9 cellular contexts compared by ENCODE assay signal in genomic region chr13:41905600-41906254, GRCh38. TPM values are rescaled to one million over a fixed set of nuclear protein-coding genes. Genes with fewer than 3 reads are reported as not detected.
DNase-seq lines count a peak whose midpoint lies in the region; ATAC-seq, FAIRE-seq and TF ChIP-seq lines count a peak whose summit lies in the region.
"Had no signal": no experiment of that assay in that cellular context is flagged by ENCODE, and none has a peak within 500 bp of the region (broad histone marks: within the 10 kb centered on the region; RNA-seq: fewer than 3 reads in every experiment).

No MANE protein-coding gene starts in this region.

- FAIRE-seq in endothelial cell of umbilical vein (lab: Jason Lieb, UNC) = peak; percentile 12

- H3K27ac ChIP-seq in OCI-LY3 (ENCODE audit: low read length) (no peak overlapping the region), endothelial cell of umbilical vein (ENCODE audit: insufficient read depth, low read depth, low read length) (no peak overlapping the region), psoas muscle (no peak overlapping the region)
- H3K27ac ChIP-seq: SK-N-MC had no signal

- intact Hi-C loops in endothelial cell of umbilical vein (cut with micrococcal nuclease) (loop anchor here (1.0 kb wide), 1 partner anchor 205 kb away; no protein-coding TSS in a partner anchor), psoas muscle (cut with DNase I) (loop anchor here in 1 of 2 donors (5.0 to 10.0 kb wide), 2 partner anchors 137 to 209 kb away; no protein-coding TSS in a partner anchor)

- BruUV-seq in endothelial cell of umbilical vein (replicated peaks; lab: Mats Ljungman, UMichigan) = no TSS peak

- POLR2A ChIA-PET in endothelial cell of umbilical vein (lab: Charles Lee) = no interaction called here

- no peak overlapping the region for H3K4me2 ChIP-seq in OCI-LY3 (ENCODE audit: low read length)
- no peak overlapping the region for H3K4me2 ChIP-seq in endothelial cell of umbilical vein (ENCODE audit: insufficient read depth, low read length)

- DNase-seq in COLO829 (ENCODE audit: low spot score) = peak; percentile 32
- peak; percentile 33 for DNase-seq in endothelial cell of umbilical vein (ENCODE audit: low read depth, low spot score)
- DNase-seq in psoas muscle = no peak
- DNase-seq in NCI-H2196 treated with DMSO at 0.1 percent for 48 hours (lab: John Stamatoyannopoulos, UW; ENCODE audit: unreplicated experiment) = no peak
- no peak for DNase-seq in DMS153 treated with DMSO at 0.1 percent for 48 hours (lab: John Stamatoyannopoulos, UW; ENCODE audit: unreplicated experiment)

- WGBS in psoas muscle, 3 donors = 51 to 56% (median 52%) methylated on average over 2 of the region's 2 CpGs

- no peak overlapping the region for H3K4me3 ChIP-seq in OCI-LY3 (ENCODE audit: low read length)
- H3K4me3 ChIP-seq in endothelial cell of umbilical vein (replicated peaks in 1 of 3; ENCODE audit: insufficient read depth in 1 of 3, low read depth in 1 of 3, low read length in 3 of 3) = no peak overlapping the region
- no peak overlapping the region for H3K4me3 ChIP-seq in psoas muscle
- H3K4me3 ChIP-seq: SK-N-MC had no signal

- ATAC-seq in GM18907 (IDR thresholded peaks at IDR 0.05; ENCODE audit: unreplicated experiment) = peak; percentile 85
- peak; percentile 76 for ATAC-seq in HG03196 (IDR thresholded peaks at IDR 0.05; ENCODE audit: unreplicated experiment)
- ATAC-seq in psoas muscle = peak; percentile 61 to 91 (median 80)

- TF ChIP-seq CTCF in OCI-LY3 (IDR thresholded peaks at IDR 0.05; ENCODE audit: low read depth, low read length) (peak; percentile 70), endothelial cell of umbilical vein (IDR thresholded peaks at IDR 0.05; ENCODE audit: extremely low read depth in 1 of 2, insufficient read depth in 1 of 2, low read depth in 1 of 2, low read length in 2 of 2) (peak in 1 of 2 donors; percentile 26), psoas muscle (IDR thresholded peaks at IDR 0.05) (peak; percentile 64)

- CTCF ChIA-PET in endothelial cell of umbilical vein (lab: Charles Lee) = interaction anchor here (1.1 to 1.9 kb wide), 3 partner anchors 11 to 168 kb away, joined by 3 to 5 read pairs (median 3); no protein-coding TSS in a partner anchor

- no peaks in the 10 kb centered on the region for H3K4me1 ChIP-seq in OCI-LY3 (ENCODE audit: low read length)
- no peaks in the 10 kb centered on the region for H3K4me1 ChIP-seq in endothelial cell of umbilical vein (ENCODE audit: control insufficient read depth, extremely low read depth, insufficient read depth, low read length)
- H3K4me1 ChIP-seq in psoas muscle = no peaks in the 10 kb centered on the region

- dilution Hi-C loops in endothelial cell of umbilical vein (cut with MboI; ENCODE audit: extremely low pct_ligation_motif_present, low sequenced_read_pairs) = no loop called here

- H2AFZ ChIP-seq in OCI-LY3 (ENCODE audit: low read depth, low read length) = no peak overlapping the region
- no peak overlapping the region for H2AFZ ChIP-seq in endothelial cell of umbilical vein (ENCODE audit: low read depth, low read length)

- no peaks in the 10 kb centered on the region for H4K20me1 ChIP-seq in OCI-LY3 (ENCODE audit: insufficient read depth, low read length)
- H4K20me1 ChIP-seq in endothelial cell of umbilical vein (replicated peaks; ENCODE audit: control insufficient read depth, extremely low read depth, insufficient read depth, low read length) = no peaks in the 10 kb centered on the region

- H3K9me3 ChIP-seq in OCI-LY3 (ENCODE audit: insufficient read depth, low read length) (no peaks in the 10 kb centered on the region), endothelial cell of umbilical vein (replicated peaks; ENCODE audit: control insufficient read depth, insufficient read depth, low read length) (no peaks in the 10 kb centered on the region), psoas muscle (no peaks in the 10 kb centered on the region)

- H3K36me3 ChIP-seq in OCI-LY3 (replicated peaks; ENCODE audit: low read depth, low read length) = no peaks in the 10 kb centered on the region
- H3K36me3 ChIP-seq in endothelial cell of umbilical vein (ENCODE audit: control insufficient read depth in 2 of 2, extremely low read depth in 1 of 2, insufficient read depth in 2 of 2, low read length in 2 of 2) = peaks cover 0 to 2% of the 10 kb centered on the region in 2 experiments
- H3K36me3 ChIP-seq in psoas muscle (ENCODE audit: insufficient read depth in 1 of 2, low read depth in 1 of 2) = peaks cover 2 to 36% of the 10 kb centered on the region in 2 donors

- H3K79me2 ChIP-seq in OCI-LY3 (ENCODE audit: low read length) = no peaks in the 10 kb centered on the region
- H3K79me2 ChIP-seq in endothelial cell of umbilical vein (ENCODE audit: control insufficient read depth, insufficient read depth, low read length) = no peaks in the 10 kb centered on the region

- no peak for TF ChIP-seq POLR2A in endothelial cell of umbilical vein (IDR thresholded peaks at IDR 0.05; ENCODE audit: low read depth, low read length)

- no peak overlapping the region for H3K9ac ChIP-seq in OCI-LY3 (ENCODE audit: low read length)
- H3K9ac ChIP-seq in endothelial cell of umbilical vein (replicated peaks; ENCODE audit: extremely low read depth, insufficient read depth, low read length) = no peak overlapping the region

- no peaks in the 10 kb centered on the region for H3K9me1 ChIP-seq in endothelial cell of umbilical vein (replicated peaks; ENCODE audit: control insufficient read depth, extremely low read depth, insufficient read depth, low read length)

- H3K27me3 ChIP-seq in OCI-LY3 (ENCODE audit: low read depth, low read length) (no peaks in the 10 kb centered on the region), endothelial cell of umbilical vein (ENCODE audit: control insufficient read depth in 2 of 2, insufficient read depth in 2 of 2, low read length in 2 of 2) (no peaks in the 10 kb centered on the region), psoas muscle (ENCODE audit: insufficient read depth in 3 of 3, low read length in 2 of 3) (no peaks in the 10 kb centered on the region)

TF ChIP-seq in endothelial cell of umbilical vein, 7 proteins besides CTCF, POLR2A, EP300 and RAD21:
- no peak for TF ChIP-seq MYC (IDR thresholded peaks at IDR 0.05; ENCODE audit: low read depth, low read length)
- TF ChIP-seq JUN (IDR thresholded peaks at IDR 0.05; ENCODE audit: borderline replicate concordance, insufficient read depth, insufficient read length, low read depth) = no peak
- TF ChIP-seq MAX (IDR thresholded peaks at IDR 0.05; ENCODE audit: insufficient read depth, insufficient read length) = no peak
- no peak for TF ChIP-seq EZH2 (IDR thresholded peaks at IDR 0.05; ENCODE audit: borderline replicate concordance, low read depth, low read length, severe bottlenecking)
- TF ChIP-seq POLR2AphosphoS5 (IDR thresholded peaks at IDR 0.05; ENCODE audit: insufficient read depth, low read depth, low read length) = no peak
- no peak for TF ChIP-seq GATA2 (IDR thresholded peaks at IDR 0.05; ENCODE audit: insufficient read depth, insufficient read length, low read depth, low read length)
- TF ChIP-seq FOS (IDR thresholded peaks at IDR 0.05; ENCODE audit: borderline replicate concordance, insufficient read depth, low read length) = no peak

RNA-seq across cellular contexts. Expression of gene VWA8, which starts 55.2 kb away (rescaled TPM):
- total RNA-seq in endothelial cell of umbilical vein = 11.3 and 12.7 TPM in 2 replicates
- 1.8 and 2.9 TPM in 2 replicates for polyA plus RNA-seq in endothelial cell of umbilical vein
- polyA plus RNA-seq in endothelial cell of umbilical vein (2011; cell fraction: cytosol; rRNA removed) = 3.3 and 3.5 TPM in 2 replicates
- 7.8 and 10.6 TPM in 2 replicates for polyA plus RNA-seq in endothelial cell of umbilical vein (2011; cell fraction: nucleus; rRNA removed)
- 4.0 and 6.9 TPM in 2 replicates for polyA plus RNA-seq in endothelial cell of umbilical vein (2012)
- polyA minus RNA-seq in endothelial cell of umbilical vein = 11.7 and 12.5 TPM in 2 replicates
- polyA minus RNA-seq in endothelial cell of umbilical vein (2011; cell fraction: cytosol; rRNA and poly(A)+ RNA removed) = 9.5 TPM
- 28.9 and 47.0 TPM in 2 replicates for polyA minus RNA-seq in endothelial cell of umbilical vein (2011; cell fraction: nucleus; rRNA and poly(A)+ RNA removed)
- 10 to 100 TPM; 30.1 to 50.5 (median 41.4) TPM for total RNA-seq in psoas muscle
- 10 to 100 TPM in 2 of 3 donors, 1 to 10 TPM in 1; 8.6 to 12.5 (median 12.3) TPM for polyA plus RNA-seq in psoas muscle

Comparison
In these comparisons a context has a peak if more than half of its experiments do, and no peak if none do; other contexts are left out.
1. DNase-seq: peak in COLO829 (single experiment) and endothelial cell of umbilical vein (single experiment); none in psoas muscle (0 of 2), NCI-H2196 treated with DMSO at 0.1 percent for 48 hours (single experiment) and DMS153 treated with DMSO at 0.1 percent for 48 hours (single experiment).
2. Peak in every context shown above with its lines, with median percentiles within 50 percentile points of each other: ATAC-seq.